ENCODE assay signal across 8 cellular contexts in genomic region chr19:47813304-47813994, GRCh38.
A peak's percentile ranks its signal among the peaks of the same experiment; 100 is the strongest.
DNase-seq lines count a peak whose midpoint lies in the region; ATAC-seq and TF ChIP-seq lines count a peak whose summit lies in the region.

No MANE protein-coding gene starts in this region.

- no peak overlapping the region for H3K4me3 ChIP-seq in cardiac fibroblast (replicated peaks in 1 of 2; ENCODE audit: low read depth in 2 of 2, low read length in 2 of 2)

- peak; percentile 41 for DNase-seq in NCI-H2029 (lab: John Stamatoyannopoulos, UW)
- no peak for DNase-seq in NCI-H2029 treated with DMSO at 0.1 percent for 48 hours (lab: John Stamatoyannopoulos, UW)
- peak; percentile 60 for DNase-seq in NCI-H146 treated with DMSO at 0.1 percent for 48 hours (lab: John Stamatoyannopoulos, UW; ENCODE audit: unreplicated experiment)
- peak; percentile 62 for DNase-seq in activated CD4-positive, CD25-positive, alpha-beta regulatory T cell treated with anti-CD3 and anti-CD28 coated beads, Interleukin-2, amount 50 U/mL, for 16 hours (ENCODE audit: low read depth, low spot score)
- DNase-seq in cardiac fibroblast (ENCODE audit: low read depth in 2 of 2): peak; percentile 56 to 59
- peak; percentile 56 for DNase-seq in kidney tubule cell (ENCODE audit: low spot score)
- DNase-seq in stimulated activated CD4-positive, alpha-beta T cell treated with anti-CD3 and anti-CD28 coated beads, Interleukin-4, amount 100 ng/mL, for 48 hours (ENCODE audit: low read depth in 2 of 2): peak; percentile 80 to 88

- ATAC-seq in GM18519 (IDR thresholded peaks at IDR 0.05; ENCODE audit: low FRiP score, unreplicated experiment): no peak

- peak; percentile 64 for TF ChIP-seq CTCF in cardiac fibroblast (IDR thresholded peaks at IDR 0.05; ENCODE audit: low read depth, low read length)
